1 cellular context compared by ENCODE assay signal in the genomic region with DNA sequence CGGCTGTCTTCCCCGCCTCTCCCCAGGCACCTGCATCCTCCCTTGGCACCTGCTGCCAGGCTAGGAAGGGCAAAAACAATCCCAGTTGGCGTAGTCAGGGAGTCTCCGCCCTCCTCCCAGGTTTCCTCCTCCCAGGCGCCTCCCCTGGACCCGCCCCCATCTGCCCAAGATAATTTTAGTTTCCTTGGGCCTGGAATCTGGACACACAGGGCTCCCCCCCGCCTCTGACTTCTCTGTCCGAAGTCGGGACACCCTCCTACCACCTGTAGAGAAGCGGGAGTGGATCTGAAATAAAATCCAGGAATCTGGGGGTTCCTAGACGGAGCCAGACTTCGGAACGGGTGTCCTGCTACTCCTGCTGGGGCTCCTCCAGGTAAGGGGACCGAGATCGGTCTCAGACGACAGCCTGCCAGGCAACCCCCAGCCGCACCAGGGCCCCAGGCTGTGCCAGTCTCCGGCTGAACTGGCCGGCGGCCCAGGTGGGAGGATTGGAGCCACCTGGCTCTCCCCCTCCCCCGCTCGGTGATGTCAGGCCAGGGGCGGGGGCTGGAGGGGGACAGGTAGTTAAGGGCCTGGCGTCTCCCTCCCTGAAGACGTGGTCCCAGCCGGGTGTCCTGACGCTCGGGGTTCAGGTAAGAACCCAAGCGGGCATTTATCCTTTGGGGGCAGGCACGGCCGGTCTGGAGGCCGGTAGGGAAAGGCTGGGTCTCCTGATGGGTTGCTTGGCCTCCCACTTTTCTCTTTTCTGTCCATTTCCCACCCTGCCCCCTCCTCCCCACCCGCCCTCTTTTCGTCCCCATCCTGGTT.
A peak's percentile ranks its signal among the peaks of the same experiment; 100 is the strongest.
TF ChIP-seq lines count a peak whose summit lies in the region.

A gene (plus strand): TSS at position 178 of the 807 bp plus-strand sequence. CDS start 4,364 bp downstream, outside the sequence.

TF ChIP-seq in WTC11, 78 proteins besides CTCF, POLR2A, EP300 and RAD21 (continued from another document and continues in another):
- TF ChIP-seq, protein P1, sequence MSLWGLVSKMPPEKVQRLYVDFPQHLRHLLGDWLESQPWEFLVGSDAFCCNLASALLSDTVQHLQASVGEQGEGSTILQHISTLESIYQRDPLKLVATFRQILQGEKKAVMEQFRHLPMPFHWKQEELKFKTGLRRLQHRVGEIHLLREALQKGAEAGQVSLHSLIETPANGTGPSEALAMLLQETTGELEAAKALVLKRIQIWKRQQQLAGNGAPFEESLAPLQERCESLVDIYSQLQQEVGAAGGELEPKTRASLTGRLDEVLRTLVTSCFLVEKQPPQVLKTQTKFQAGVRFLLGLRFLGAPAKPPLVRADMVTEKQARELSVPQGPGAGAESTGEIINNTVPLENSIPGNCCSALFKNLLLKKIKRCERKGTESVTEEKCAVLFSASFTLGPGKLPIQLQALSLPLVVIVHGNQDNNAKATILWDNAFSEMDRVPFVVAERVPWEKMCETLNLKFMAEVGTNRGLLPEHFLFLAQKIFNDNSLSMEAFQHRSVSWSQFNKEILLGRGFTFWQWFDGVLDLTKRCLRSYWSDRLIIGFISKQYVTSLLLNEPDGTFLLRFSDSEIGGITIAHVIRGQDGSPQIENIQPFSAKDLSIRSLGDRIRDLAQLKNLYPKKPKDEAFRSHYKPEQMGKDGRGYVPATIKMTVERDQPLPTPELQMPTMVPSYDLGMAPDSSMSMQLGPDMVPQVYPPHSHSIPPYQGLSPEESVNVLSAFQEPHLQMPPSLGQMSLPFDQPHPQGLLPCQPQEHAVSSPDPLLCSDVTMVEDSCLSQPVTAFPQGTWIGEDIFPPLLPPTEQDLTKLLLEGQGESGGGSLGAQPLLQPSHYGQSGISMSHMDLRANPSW (CRISPR knock-in tag; conservative IDR thresholded peaks at IDR 0.05; ENCODE audit: low read depth): no peak
- no peak for TF ChIP-seq ZNF317 (CRISPR knock-in tag; IDR thresholded peaks at IDR 0.05; ENCODE audit: borderline replicate concordance, low read depth)
- no peak for TF ChIP-seq ZNF219 (CRISPR knock-in tag; IDR thresholded peaks at IDR 0.05; ENCODE audit: borderline replicate concordance)
- TF ChIP-seq JUN (CRISPR knock-in tag; IDR thresholded peaks at IDR 0.05): no peak
- no peak for TF ChIP-seq ZNF263 (CRISPR knock-in tag; IDR thresholded peaks at IDR 0.05; ENCODE audit: low read depth)
- TF ChIP-seq NR1H2 (CRISPR knock-in tag; IDR thresholded peaks at IDR 0.05): no peak
- TF ChIP-seq, protein P2, sequence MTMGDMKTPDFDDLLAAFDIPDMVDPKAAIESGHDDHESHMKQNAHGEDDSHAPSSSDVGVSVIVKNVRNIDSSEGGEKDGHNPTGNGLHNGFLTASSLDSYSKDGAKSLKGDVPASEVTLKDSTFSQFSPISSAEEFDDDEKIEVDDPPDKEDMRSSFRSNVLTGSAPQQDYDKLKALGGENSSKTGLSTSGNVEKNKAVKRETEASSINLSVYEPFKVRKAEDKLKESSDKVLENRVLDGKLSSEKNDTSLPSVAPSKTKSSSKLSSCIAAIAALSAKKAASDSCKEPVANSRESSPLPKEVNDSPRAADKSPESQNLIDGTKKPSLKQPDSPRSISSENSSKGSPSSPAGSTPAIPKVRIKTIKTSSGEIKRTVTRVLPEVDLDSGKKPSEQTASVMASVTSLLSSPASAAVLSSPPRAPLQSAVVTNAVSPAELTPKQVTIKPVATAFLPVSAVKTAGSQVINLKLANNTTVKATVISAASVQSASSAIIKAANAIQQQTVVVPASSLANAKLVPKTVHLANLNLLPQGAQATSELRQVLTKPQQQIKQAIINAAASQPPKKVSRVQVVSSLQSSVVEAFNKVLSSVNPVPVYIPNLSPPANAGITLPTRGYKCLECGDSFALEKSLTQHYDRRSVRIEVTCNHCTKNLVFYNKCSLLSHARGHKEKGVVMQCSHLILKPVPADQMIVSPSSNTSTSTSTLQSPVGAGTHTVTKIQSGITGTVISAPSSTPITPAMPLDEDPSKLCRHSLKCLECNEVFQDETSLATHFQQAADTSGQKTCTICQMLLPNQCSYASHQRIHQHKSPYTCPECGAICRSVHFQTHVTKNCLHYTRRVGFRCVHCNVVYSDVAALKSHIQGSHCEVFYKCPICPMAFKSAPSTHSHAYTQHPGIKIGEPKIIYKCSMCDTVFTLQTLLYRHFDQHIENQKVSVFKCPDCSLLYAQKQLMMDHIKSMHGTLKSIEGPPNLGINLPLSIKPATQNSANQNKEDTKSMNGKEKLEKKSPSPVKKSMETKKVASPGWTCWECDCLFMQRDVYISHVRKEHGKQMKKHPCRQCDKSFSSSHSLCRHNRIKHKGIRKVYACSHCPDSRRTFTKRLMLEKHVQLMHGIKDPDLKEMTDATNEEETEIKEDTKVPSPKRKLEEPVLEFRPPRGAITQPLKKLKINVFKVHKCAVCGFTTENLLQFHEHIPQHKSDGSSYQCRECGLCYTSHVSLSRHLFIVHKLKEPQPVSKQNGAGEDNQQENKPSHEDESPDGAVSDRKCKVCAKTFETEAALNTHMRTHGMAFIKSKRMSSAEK (CRISPR knock-in tag; IDR thresholded peaks at IDR 0.05; ENCODE audit: borderline replicate concordance): no peak
- TF ChIP-seq, protein P3, sequence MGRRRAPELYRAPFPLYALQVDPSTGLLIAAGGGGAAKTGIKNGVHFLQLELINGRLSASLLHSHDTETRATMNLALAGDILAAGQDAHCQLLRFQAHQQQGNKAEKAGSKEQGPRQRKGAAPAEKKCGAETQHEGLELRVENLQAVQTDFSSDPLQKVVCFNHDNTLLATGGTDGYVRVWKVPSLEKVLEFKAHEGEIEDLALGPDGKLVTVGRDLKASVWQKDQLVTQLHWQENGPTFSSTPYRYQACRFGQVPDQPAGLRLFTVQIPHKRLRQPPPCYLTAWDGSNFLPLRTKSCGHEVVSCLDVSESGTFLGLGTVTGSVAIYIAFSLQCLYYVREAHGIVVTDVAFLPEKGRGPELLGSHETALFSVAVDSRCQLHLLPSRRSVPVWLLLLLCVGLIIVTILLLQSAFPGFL (CRISPR knock-in tag; IDR thresholded peaks at IDR 0.05; ENCODE audit: borderline replicate concordance): no peak
- no peak for TF ChIP-seq FOXJ3 (CRISPR knock-in tag; IDR thresholded peaks at IDR 0.05; ENCODE audit: borderline replicate concordance)
- no peak for TF ChIP-seq JAZF1 (CRISPR knock-in tag; IDR thresholded peaks at IDR 0.05)
- TF ChIP-seq GRHL2 (CRISPR knock-in tag; IDR thresholded peaks at IDR 0.05; ENCODE audit: insufficient replicate concordance, severe bottlenecking): no peak
- no peak for TF ChIP-seq GABPB1 (CRISPR knock-in tag; IDR thresholded peaks at IDR 0.05)
- no peak for TF ChIP-seq MXD4 (CRISPR knock-in tag; IDR thresholded peaks at IDR 0.05; ENCODE audit: borderline replicate concordance)
- TF ChIP-seq EMX1 (CRISPR knock-in tag; IDR thresholded peaks at IDR 0.05): no peak
- no peak for TF ChIP-seq TEAD4 (CRISPR knock-in tag; IDR thresholded peaks at IDR 0.05)
- TF ChIP-seq, protein P4, sequence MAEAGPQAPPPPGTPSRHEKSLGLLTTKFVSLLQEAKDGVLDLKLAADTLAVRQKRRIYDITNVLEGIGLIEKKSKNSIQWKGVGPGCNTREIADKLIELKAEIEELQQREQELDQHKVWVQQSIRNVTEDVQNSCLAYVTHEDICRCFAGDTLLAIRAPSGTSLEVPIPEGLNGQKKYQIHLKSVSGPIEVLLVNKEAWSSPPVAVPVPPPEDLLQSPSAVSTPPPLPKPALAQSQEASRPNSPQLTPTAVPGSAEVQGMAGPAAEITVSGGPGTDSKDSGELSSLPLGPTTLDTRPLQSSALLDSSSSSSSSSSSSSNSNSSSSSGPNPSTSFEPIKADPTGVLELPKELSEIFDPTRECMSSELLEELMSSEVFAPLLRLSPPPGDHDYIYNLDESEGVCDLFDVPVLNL (CRISPR knock-in tag; IDR thresholded peaks at IDR 0.05; ENCODE audit: borderline replicate concordance, low read depth): no peak
- TF ChIP-seq, protein P5, sequence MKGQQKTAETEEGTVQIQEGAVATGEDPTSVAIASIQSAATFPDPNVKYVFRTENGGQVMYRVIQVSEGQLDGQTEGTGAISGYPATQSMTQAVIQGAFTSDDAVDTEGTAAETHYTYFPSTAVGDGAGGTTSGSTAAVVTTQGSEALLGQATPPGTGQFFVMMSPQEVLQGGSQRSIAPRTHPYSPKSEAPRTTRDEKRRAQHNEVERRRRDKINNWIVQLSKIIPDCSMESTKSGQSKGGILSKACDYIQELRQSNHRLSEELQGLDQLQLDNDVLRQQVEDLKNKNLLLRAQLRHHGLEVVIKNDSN (CRISPR knock-in tag; IDR thresholded peaks at IDR 0.05): no peak
- TF ChIP-seq PRRX2 (CRISPR knock-in tag; IDR thresholded peaks at IDR 0.05): no peak
- TF ChIP-seq CBFB (CRISPR knock-in tag; IDR thresholded peaks at IDR 0.05; ENCODE audit: low read depth): no peak
- no peak for TF ChIP-seq GTF2I (CRISPR knock-in tag; conservative IDR thresholded peaks at IDR 0.05)
- TF ChIP-seq TCF7 (CRISPR knock-in tag; IDR thresholded peaks at IDR 0.05; ENCODE audit: low read depth): no peak
- TF ChIP-seq ZNF671 (CRISPR knock-in tag; IDR thresholded peaks at IDR 0.05): no peak
- TF ChIP-seq, protein P6, sequence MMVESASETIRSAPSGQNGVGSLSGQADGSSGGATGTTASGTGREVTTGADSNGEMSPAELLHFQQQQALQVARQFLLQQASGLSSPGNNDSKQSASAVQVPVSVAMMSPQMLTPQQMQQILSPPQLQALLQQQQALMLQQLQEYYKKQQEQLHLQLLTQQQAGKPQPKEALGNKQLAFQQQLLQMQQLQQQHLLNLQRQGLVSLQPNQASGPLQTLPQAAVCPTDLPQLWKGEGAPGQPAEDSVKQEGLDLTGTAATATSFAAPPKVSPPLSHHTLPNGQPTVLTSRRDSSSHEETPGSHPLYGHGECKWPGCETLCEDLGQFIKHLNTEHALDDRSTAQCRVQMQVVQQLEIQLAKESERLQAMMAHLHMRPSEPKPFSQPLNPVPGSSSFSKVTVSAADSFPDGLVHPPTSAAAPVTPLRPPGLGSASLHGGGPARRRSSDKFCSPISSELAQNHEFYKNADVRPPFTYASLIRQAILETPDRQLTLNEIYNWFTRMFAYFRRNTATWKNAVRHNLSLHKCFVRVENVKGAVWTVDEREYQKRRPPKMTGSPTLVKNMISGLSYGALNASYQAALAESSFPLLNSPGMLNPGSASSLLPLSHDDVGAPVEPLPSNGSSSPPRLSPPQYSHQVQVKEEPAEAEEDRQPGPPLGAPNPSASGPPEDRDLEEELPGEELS (CRISPR knock-in tag; IDR thresholded peaks at IDR 0.05): 0 out of 2 replicates have a peak, but pooled peaks have one; percentile 66
- TF ChIP-seq, protein P7, sequence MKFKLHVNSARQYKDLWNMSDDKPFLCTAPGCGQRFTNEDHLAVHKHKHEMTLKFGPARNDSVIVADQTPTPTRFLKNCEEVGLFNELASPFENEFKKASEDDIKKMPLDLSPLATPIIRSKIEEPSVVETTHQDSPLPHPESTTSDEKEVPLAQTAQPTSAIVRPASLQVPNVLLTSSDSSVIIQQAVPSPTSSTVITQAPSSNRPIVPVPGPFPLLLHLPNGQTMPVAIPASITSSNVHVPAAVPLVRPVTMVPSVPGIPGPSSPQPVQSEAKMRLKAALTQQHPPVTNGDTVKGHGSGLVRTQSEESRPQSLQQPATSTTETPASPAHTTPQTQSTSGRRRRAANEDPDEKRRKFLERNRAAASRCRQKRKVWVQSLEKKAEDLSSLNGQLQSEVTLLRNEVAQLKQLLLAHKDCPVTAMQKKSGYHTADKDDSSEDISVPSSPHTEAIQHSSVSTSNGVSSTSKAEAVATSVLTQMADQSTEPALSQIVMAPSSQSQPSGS (CRISPR knock-in tag; IDR thresholded peaks at IDR 0.05; ENCODE audit: borderline replicate concordance, low read depth): no peak
- TF ChIP-seq, protein P8, sequence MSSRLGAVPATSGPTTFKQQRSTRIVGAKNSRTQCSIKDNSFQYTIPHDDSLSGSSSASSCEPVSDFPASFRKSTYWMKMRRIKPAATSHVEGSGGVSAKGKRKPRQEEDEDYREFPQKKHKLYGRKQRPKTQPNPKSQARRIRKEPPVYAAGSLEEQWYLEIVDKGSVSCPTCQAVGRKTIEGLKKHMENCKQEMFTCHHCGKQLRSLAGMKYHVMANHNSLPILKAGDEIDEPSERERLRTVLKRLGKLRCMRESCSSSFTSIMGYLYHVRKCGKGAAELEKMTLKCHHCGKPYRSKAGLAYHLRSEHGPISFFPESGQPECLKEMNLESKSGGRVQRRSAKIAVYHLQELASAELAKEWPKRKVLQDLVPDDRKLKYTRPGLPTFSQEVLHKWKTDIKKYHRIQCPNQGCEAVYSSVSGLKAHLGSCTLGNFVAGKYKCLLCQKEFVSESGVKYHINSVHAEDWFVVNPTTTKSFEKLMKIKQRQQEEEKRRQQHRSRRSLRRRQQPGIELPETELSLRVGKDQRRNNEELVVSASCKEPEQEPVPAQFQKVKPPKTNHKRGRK (CRISPR knock-in tag; IDR thresholded peaks at IDR 0.05; ENCODE audit: borderline replicate concordance): no peak
- TF ChIP-seq, protein P9, sequence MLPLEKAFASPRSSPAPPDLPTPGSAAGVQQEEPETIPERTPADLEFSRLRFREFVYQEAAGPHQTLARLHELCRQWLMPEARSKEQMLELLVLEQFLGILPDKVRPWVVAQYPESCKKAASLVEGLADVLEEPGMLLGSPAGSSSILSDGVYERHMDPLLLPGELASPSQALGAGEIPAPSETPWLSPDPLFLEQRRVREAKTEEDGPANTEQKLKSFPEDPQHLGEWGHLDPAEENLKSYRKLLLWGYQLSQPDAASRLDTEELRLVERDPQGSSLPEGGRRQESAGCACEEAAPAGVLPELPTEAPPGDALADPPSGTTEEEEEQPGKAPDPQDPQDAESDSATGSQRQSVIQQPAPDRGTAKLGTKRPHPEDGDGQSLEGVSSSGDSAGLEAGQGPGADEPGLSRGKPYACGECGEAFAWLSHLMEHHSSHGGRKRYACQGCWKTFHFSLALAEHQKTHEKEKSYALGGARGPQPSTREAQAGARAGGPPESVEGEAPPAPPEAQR (CRISPR knock-in tag; IDR thresholded peaks at IDR 0.05): no peak
- TF ChIP-seq SOX15 (CRISPR knock-in tag; IDR thresholded peaks at IDR 0.05): no peak
- TF ChIP-seq NR3C1 (CRISPR knock-in tag; conservative IDR thresholded peaks at IDR 0.05; ENCODE audit: low read depth): no peak
- TF ChIP-seq RELA (CRISPR knock-in tag; IDR thresholded peaks at IDR 0.05; ENCODE audit: borderline replicate concordance): no peak
- TF ChIP-seq MYBL2 (CRISPR knock-in tag; IDR thresholded peaks at IDR 0.05): 0 out of 2 replicates have a peak, but pooled peaks have one; percentile 14
- TF ChIP-seq FOXP1 (CRISPR knock-in tag; IDR thresholded peaks at IDR 0.05; ENCODE audit: borderline replicate concordance): no peak
- 0 out of 2 replicates have a peak, but pooled peaks have one; percentile 45 for TF ChIP-seq TP53 (CRISPR knock-in tag; IDR thresholded peaks at IDR 0.05)
- TF ChIP-seq NFE2L1 (CRISPR knock-in tag; IDR thresholded peaks at IDR 0.05): no peak
- no peak for TF ChIP-seq ZNF416 (CRISPR knock-in tag; IDR thresholded peaks at IDR 0.05)
- no peak for TF ChIP-seq ZNF121 (CRISPR knock-in tag; IDR thresholded peaks at IDR 0.05)
